8 cellular contexts compared by ENCODE assay signal in the genomic region with DNA sequence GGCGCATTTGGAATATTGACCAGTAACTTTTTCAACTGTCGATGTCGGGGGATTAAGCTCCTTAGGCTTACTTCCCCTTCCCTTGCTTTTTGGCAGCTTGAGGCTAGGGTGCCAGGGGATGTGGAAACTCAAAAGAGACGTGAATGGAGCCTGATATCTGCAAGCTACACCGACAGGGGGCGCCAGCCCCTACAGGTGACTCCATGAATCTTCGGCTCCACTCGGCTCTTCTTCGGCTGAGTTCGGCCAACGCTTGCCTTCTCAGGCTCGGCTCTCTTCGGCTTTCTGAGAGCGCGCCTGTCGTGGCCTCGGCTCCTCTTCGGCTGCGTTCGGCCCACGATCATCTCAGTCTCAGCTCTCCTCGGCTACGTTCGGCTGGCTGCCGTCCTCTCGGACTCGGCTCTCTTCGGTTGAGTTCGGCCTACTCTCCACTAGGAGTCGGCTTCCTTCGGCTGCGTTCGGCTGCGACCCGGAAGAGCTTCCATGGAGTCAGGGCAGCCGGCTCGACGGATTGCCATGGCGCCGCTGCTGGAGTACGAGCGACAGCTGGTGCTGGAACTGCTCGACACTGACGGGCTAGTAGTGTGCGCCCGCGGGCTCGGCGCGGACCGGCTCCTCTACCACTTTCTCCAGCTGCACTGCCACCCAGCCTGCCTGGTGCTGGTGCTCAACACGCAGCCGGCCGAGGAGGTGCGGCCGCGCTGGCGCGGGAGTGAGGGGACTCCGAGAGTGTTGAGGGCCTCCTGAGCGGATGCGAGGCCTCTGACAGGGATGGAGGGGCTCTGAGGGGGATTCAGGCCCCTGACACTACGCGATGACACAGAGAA. TPM values are rescaled to one million over a fixed set of nuclear protein-coding genes. Genes with fewer than 3 reads are reported as not detected.
DNase-seq lines count a peak whose midpoint lies in the region; ATAC-seq and TF ChIP-seq lines count a peak whose summit lies in the region.

A gene (plus strand): TSS at position 472 of the 827 bp plus-strand sequence. CDS start 12 bp downstream, at position 484.

- DNase-seq in NCI-H187 (lab: John Stamatoyannopoulos, UW) = peak; percentile 79 to 93
- peak; percentile 94 to 99 (median 99) for DNase-seq in T-helper 2 cell
- peak; percentile 86 to 100 (median 98) for DNase-seq in anterior cingulate cortex (lab: John Stamatoyannopoulos, UW)
- DNase-seq in right atrium auricular region (ENCODE audit: low spot score) = peak; percentile 99
- peak; percentile 100 for DNase-seq in psoas muscle
- peak; percentile 100 for DNase-seq in uterus

- H3K4me1 ChIP-seq in right atrium auricular region (peaks cover 0 to 24% of the 10 kb centered on the region in 2 donors), psoas muscle (peaks cover 25% of the 10 kb centered on the region), uterus (peaks cover 0 to 3% of the 10 kb centered on the region in 2 donors)

- H3K36me3 ChIP-seq in right atrium auricular region = peaks cover 15% of the 10 kb centered on the region
- peaks cover 4 to 18% of the 10 kb centered on the region in 2 donors for H3K36me3 ChIP-seq in psoas muscle (ENCODE audit: insufficient read depth in 1 of 2, low read depth in 1 of 2)
- H3K36me3 ChIP-seq in uterus = no peaks in the 10 kb centered on the region

- TF ChIP-seq CTCF in right atrium auricular region (IDR thresholded peaks at IDR 0.05) (peak; percentile 89 to 97), psoas muscle (IDR thresholded peaks at IDR 0.05) (peak; percentile 85), uterus (IDR thresholded peaks at IDR 0.05) (peak; percentile 82 to 95 (median 92))

- peak within 1 kb of the TSS; percentile 69 to 92 for H3K4me3 ChIP-seq in right atrium auricular region
- H3K4me3 ChIP-seq in psoas muscle = peak within 1 kb of the TSS; percentile 96
- peak within 1 kb of the TSS; percentile 85 to 97 for H3K4me3 ChIP-seq in uterus

- 0 to 1% (median 0%) methylated on average over 62 to 64 of the region's 64 CpGs for WGBS in psoas muscle, 3 donors

- peak within 1 kb of the TSS; percentile 79 to 83 for H3K27ac ChIP-seq in right atrium auricular region
- H3K27ac ChIP-seq in psoas muscle = peak within 1 kb of the TSS; percentile 90
- peak within 1 kb of the TSS; percentile 71 to 84 for H3K27ac ChIP-seq in uterus

- no peaks in the 10 kb centered on the region for H3K27me3 ChIP-seq in right atrium auricular region
- no peaks in the 10 kb centered on the region for H3K27me3 ChIP-seq in psoas muscle (ENCODE audit: insufficient read depth in 3 of 3, low read length in 2 of 3)
- H3K27me3 ChIP-seq in uterus = no peaks in the 10 kb centered on the region

- intact Hi-C loops in psoas muscle (cut with DNase I) (loop anchor here (5.0 to 10.0 kb wide), 7 partner anchors 53 to 605 kb away; a partner anchor contains a TSS), uterus (cut with DNase I; ENCODE audit: low total_unique reads) (no loop called here)

- H3K9me3 ChIP-seq in right atrium auricular region = no peaks in the 10 kb centered on the region
- no peaks in the 10 kb centered on the region for H3K9me3 ChIP-seq in psoas muscle
- no peaks in the 10 kb centered on the region for H3K9me3 ChIP-seq in uterus

- ATAC-seq in GM18499 (IDR thresholded peaks at IDR 0.05; ENCODE audit: insufficient read depth, unreplicated experiment) (peak; percentile 92), HG02943 (IDR thresholded peaks at IDR 0.05; ENCODE audit: low read depth, unreplicated experiment) (peak; percentile 98), psoas muscle (peak; percentile 96 to 99 (median 98))

- peak in 1 of 2 donors; percentile 64 for TF ChIP-seq POLR2A in uterus (IDR thresholded peaks at IDR 0.05)

RNA-seq across cellular contexts. Expression of the gene that starts here (rescaled TPM):
- total RNA-seq in right atrium auricular region = 1 to 10 TPM; 7.5 to 9.4 TPM
- 10 to 100 TPM in 1 of 4 donors, 1 to 10 TPM in 3; 6.8 to 10.8 (median 8.8) TPM for total RNA-seq in psoas muscle
- 1 to 10 TPM; 2.4 to 8.7 (median 2.5) TPM for polyA plus RNA-seq in psoas muscle
- total RNA-seq in uterus = 10 to 100 TPM in 2 of 4 donors, 1 to 10 TPM in 2; 5.3 to 22.6 (median 15.9) TPM

Comparison
In these comparisons a context has a peak if more than half of its experiments do, and no peak if none do; other contexts are left out.
1. Peak in every context shown above with its lines: DNase-seq, ATAC-seq, H3K4me3 ChIP-seq and H3K27ac ChIP-seq.